In genomic region chr5:177306674-177307543, GRCh38 we compare ENCODE assay signal across 10 cellular contexts. TPM values are rescaled to one million over a fixed set of nuclear protein-coding genes. Genes with fewer than 3 reads are reported as not detected.
A peak's percentile ranks its signal among the peaks of the same experiment; 100 is the strongest.
DNase-seq lines count a peak whose midpoint lies in the region; ATAC-seq and TF ChIP-seq lines count a peak whose summit lies in the region.
"Had no signal": no experiment of that assay in that cellular context is flagged by ENCODE, and none has a peak within 500 bp of the region (broad histone marks: within the 10 kb centered on the region; RNA-seq: fewer than 3 reads in every experiment).

No MANE protein-coding gene starts in this region.

- no peaks in the 10 kb centered on the region for H3K9me3 ChIP-seq in naive thymus-derived CD4-positive, alpha-beta T cell (ENCODE audit: control insufficient read depth in 2 of 3, low read length in 3 of 3)
- H3K9me3 ChIP-seq in ovary: no peaks in the 10 kb centered on the region
- H3K9me3 ChIP-seq: gastrocnemius medialis had no signal

- H3K27me3 ChIP-seq in naive thymus-derived CD4-positive, alpha-beta T cell (ENCODE audit: control insufficient read depth in 2 of 2, insufficient read depth in 2 of 2, low read length in 2 of 2): no peaks in the 10 kb centered on the region
- H3K27me3 ChIP-seq in ovary: no peaks in the 10 kb centered on the region
- H3K27me3 ChIP-seq: gastrocnemius medialis had no signal

- intact Hi-C loops in naive thymus-derived CD4-positive, alpha-beta T cell (cut with micrococcal nuclease): loop anchor here in 1 of 2 donors (10.0 kb wide), 1 partner anchor 772 kb away; the partner anchor contains the start of gene RNF44
- intact Hi-C loops in ovary (cut with DNase I): loop anchor here in 3 of 4 donors (10.0 kb wide), 1 partner anchor 192 kb away; no protein-coding TSS in a partner anchor

- TF ChIP-seq EP300 in ovary (IDR thresholded peaks at IDR 0.05): no peak

- peaks cover 0 to 31% (median 3%) of the 10 kb centered on the region in 5 donors for H3K36me3 Mint-ChIP-seq in naive thymus-derived CD4-positive, alpha-beta T cell

- H3K4me1 ChIP-seq in naive thymus-derived CD4-positive, alpha-beta T cell (ENCODE audit: control insufficient read depth in 2 of 2, insufficient read depth in 2 of 2, low read length in 2 of 2): peaks cover 35 to 36% of the 10 kb centered on the region in 2 donors
- peaks cover 12% of the 10 kb centered on the region for H3K4me1 ChIP-seq in ovary (ENCODE audit: insufficient read depth)

- DNase-seq in NOMO-1 (lab: John Stamatoyannopoulos, UW; ENCODE audit: unreplicated experiment in 2 of 2) (peak; percentile 94 to 98), cardiac fibroblast (ENCODE audit: low read depth in 2 of 2) (peak; percentile 53 to 54), ovary (no peak), COLO668 (lab: John Stamatoyannopoulos, UW; ENCODE audit: unreplicated experiment) (no peak), NCI-H128 (lab: John Stamatoyannopoulos, UW; ENCODE audit: unreplicated experiment) (no peak)
- no peak for DNase-seq in naive thymus-derived CD4-positive, alpha-beta T cell
- DNase-seq: gastrocnemius medialis; stimulated activated naive CD4-positive, alpha-beta T cell had no signal

- TF ChIP-seq POLR2A in ovary (IDR thresholded peaks at IDR 0.05): no peak

- 76 to 79% (median 76%) methylated on average over 15 of the region's 15 CpGs for WGBS in ovary, 3 donors

- no peak overlapping the region for H3K27ac ChIP-seq in naive thymus-derived CD4-positive, alpha-beta T cell (ENCODE audit: low read depth, low read length)
- no peak overlapping the region for H3K27ac ChIP-seq in ovary

- no peaks in the 10 kb centered on the region for H3K9me3 Mint-ChIP-seq in naive thymus-derived CD4-positive, alpha-beta T cell

- CTCF ChIA-PET in naive thymus-derived CD4-positive, alpha-beta T cell (lab: Charles Lee): interaction anchor here (0.9 to 3.9 kb wide), 2 partner anchors 76 to 95 kb away, joined by 3 to 18 read pairs; partner anchors contain the start of gene PFN3

- peak overlapping the region in 6 of 10 donors; percentile 10 to 48 (median 32) for H3K4me3 Mint-ChIP-seq in naive thymus-derived CD4-positive, alpha-beta T cell

- H3K27ac Mint-ChIP-seq in naive thymus-derived CD4-positive, alpha-beta T cell: peak overlapping the region in 2 of 9 donors; percentile 20 to 56

- POLR2A ChIA-PET in naive thymus-derived CD4-positive, alpha-beta T cell (lab: Charles Lee): interaction anchor here (4.7 kb wide), 1 partner anchor 8 kb away, joined by 18 read pairs; no protein-coding TSS in a partner anchor

- H3K4me1 Mint-ChIP-seq in naive thymus-derived CD4-positive, alpha-beta T cell: peaks cover 33 to 62% (median 60%) of the 10 kb centered on the region in 7 donors

- H3K36me3 ChIP-seq in naive thymus-derived CD4-positive, alpha-beta T cell (ENCODE audit: control insufficient read depth in 2 of 3, insufficient read depth in 3 of 3, low read length in 3 of 3): peaks cover 0 to 23% (median 0%) of the 10 kb centered on the region in 3 experiments
- no peaks in the 10 kb centered on the region for H3K36me3 ChIP-seq in ovary

- TF ChIP-seq CTCF in GM12875 (IDR thresholded peaks at IDR 0.05; ENCODE audit: borderline replicate concordance, insufficient read depth, low read depth, low read length) (no peak), cardiac fibroblast (IDR thresholded peaks at IDR 0.05; ENCODE audit: low read depth, low read length) (no peak), ovary (IDR thresholded peaks at IDR 0.05) (no peak)

- peaks cover 0 to 5% (median 0%) of the 10 kb centered on the region in 5 donors for H3K27me3 Mint-ChIP-seq in naive thymus-derived CD4-positive, alpha-beta T cell

- peak overlapping the region; percentile 22 for H3K4me3 ChIP-seq in GM12875 (ENCODE audit: low read depth, low read length)
- no peak overlapping the region for H3K4me3 ChIP-seq in cardiac fibroblast (replicated peaks in 1 of 2; ENCODE audit: low read depth in 2 of 2, low read length in 2 of 2)
- H3K4me3 ChIP-seq in naive thymus-derived CD4-positive, alpha-beta T cell (ENCODE audit: low read length): no peak overlapping the region
- no peak overlapping the region for H3K4me3 ChIP-seq in ovary
- H3K4me3 ChIP-seq: gastrocnemius medialis had no signal

- peak; percentile 38 for ATAC-seq in naive thymus-derived CD4-positive, alpha-beta T cell
- no peak for ATAC-seq in HG02970 (IDR thresholded peaks at IDR 0.05; ENCODE audit: low FRiP score, unreplicated experiment)
- ATAC-seq: gastrocnemius medialis had no signal

RNA-seq across cellular contexts. Expression of gene PRELID1, which starts 3.3 kb away (rescaled TPM):
- 100 to 1,000 TPM in 1 of 5 experiments, 10 to 100 TPM in 4; 49.0 to 172 (median 57.2) TPM for total RNA-seq in naive thymus-derived CD4-positive, alpha-beta T cell
- 100 to 1,000 TPM; 155 to 177 TPM for polyA plus RNA-seq in naive thymus-derived CD4-positive, alpha-beta T cell
- total RNA-seq in ovary: 10 to 100 TPM; 42.8 to 96.8 (median 74.6) TPM
- polyA plus RNA-seq in ovary: 10 to 100 TPM; 65.0 to 77.6 TPM

RNA-seq across cellular contexts. Expression of gene RAB24, which starts 3.4 kb away (rescaled TPM):
- total RNA-seq in naive thymus-derived CD4-positive, alpha-beta T cell: 10 to 100 TPM; 18.0 to 47.5 (median 24.3) TPM
- 10 to 100 TPM; 14.9 to 17.1 TPM for polyA plus RNA-seq in naive thymus-derived CD4-positive, alpha-beta T cell
- total RNA-seq in ovary: 10 to 100 TPM; 23.3 to 40.4 (median 26.8) TPM
- 10 to 100 TPM; 17.0 to 40.4 TPM for polyA plus RNA-seq in ovary

RNA-seq across cellular contexts. Expression of gene MXD3, which starts 4.8 kb away (rescaled TPM):
- total RNA-seq in naive thymus-derived CD4-positive, alpha-beta T cell: 10 to 100 TPM in 4 of 5 experiments, 1 to 10 TPM in 1; 8.8 to 39.8 (median 18.3) TPM
- polyA plus RNA-seq in naive thymus-derived CD4-positive, alpha-beta T cell: under 1 TPM; 0.63 to 0.75 TPM
- total RNA-seq in ovary: 1 to 10 TPM; 3.2 to 9.8 (median 6.2) TPM
- polyA plus RNA-seq in ovary: 1 to 10 TPM in 1 of 2 donors, under 1 TPM in 1; 0.30 to 6.0 TPM

RNA-seq across cellular contexts. Expression of gene LMAN2, which starts 44.6 kb away (rescaled TPM):
- 100 to 1,000 TPM in 2 of 5 experiments, 10 to 100 TPM in 3; 71.8 to 144 (median 99.7) TPM for total RNA-seq in naive thymus-derived CD4-positive, alpha-beta T cell
- 100 to 1,000 TPM; 194 to 202 TPM for polyA plus RNA-seq in naive thymus-derived CD4-positive, alpha-beta T cell
- total RNA-seq in ovary: 100 to 1,000 TPM in 2 of 7 donors, 10 to 100 TPM in 5; 63.5 to 154 (median 93.5) TPM
- polyA plus RNA-seq in ovary: 100 to 1,000 TPM in 1 of 2 donors, 10 to 100 TPM in 1; 85.0 to 142 TPM

RNA-seq across cellular contexts. Expression of gene RGS14, which starts 50.8 kb away (rescaled TPM):
- total RNA-seq in naive thymus-derived CD4-positive, alpha-beta T cell: 100 to 1,000 TPM in 3 of 5 experiments, 10 to 100 TPM in 2; 68.4 to 196 (median 112) TPM
- 100 to 1,000 TPM in 1 of 2 donors, 10 to 100 TPM in 1; 32.9 to 100 TPM for polyA plus RNA-seq in naive thymus-derived CD4-positive, alpha-beta T cell
- 10 to 100 TPM in 1 of 7 donors, 1 to 10 TPM in 6; 4.0 to 27.0 (median 8.0) TPM for total RNA-seq in ovary
- 1 to 10 TPM in 1 of 2 donors, under 1 TPM in 1; 0.73 to 6.2 TPM for polyA plus RNA-seq in ovary

Comparison
In these comparisons a context has a peak if more than half of its experiments do, and no peak if none do; other contexts are left out.
1. DNase-seq: peak in NOMO-1 (2 of 2) and cardiac fibroblast (2 of 2); none in naive thymus-derived CD4-positive, alpha-beta T cell (0 of 9), ovary (0 of 5), COLO668 (single experiment) and NCI-H128 (single experiment).